ENCODE assay signal across 12 cellular contexts in genomic region chr3:70811880-70812279, GRCh38.
DNase-seq lines count a peak whose midpoint lies in the region; ATAC-seq and TF ChIP-seq lines count a peak whose summit lies in the region.
"Had no signal": no experiment of that assay in that cellular context is flagged by ENCODE, and none has a peak within 500 bp of the region (broad histone marks: within the 10 kb centered on the region; RNA-seq: fewer than 3 reads in every experiment).

No MANE protein-coding gene starts in this region.

- DNase-seq in Daoy (ENCODE audit: low read depth) (peak; percentile 17), NCI-H226 (peak; percentile 7), epithelial cell of prostate (ENCODE audit: low read depth, low spot score) (peak; percentile 63), neural progenitor cell (ENCODE audit: low spot score) (no peak), NCI-H128 (lab: John Stamatoyannopoulos, UW; ENCODE audit: unreplicated experiment) (no peak), NCI-H446 treated with DMSO at 0.1 percent for 48 hours (lab: John Stamatoyannopoulos, UW) (no peak), amniotic stem cell (lab: John Stamatoyannopoulos, UW) (no peak)
- DNase-seq: left colon, NCI-H1694 had no signal

- H3K4me2 ChIP-seq in neural progenitor cell: no peak overlapping the region

- no peak overlapping the region for H2AFZ ChIP-seq in neural progenitor cell (replicated peaks)

- H3K4me1 Mint-ChIP-seq in neural progenitor cell: peaks cover 10% of the 10 kb centered on the region
- H3K4me1 Mint-ChIP-seq: central memory CD8-positive, alpha-beta T cell had no signal

- peak overlapping the region; percentile 76 for H3K27ac Mint-ChIP-seq in neural progenitor cell

- TF ChIP-seq CTCF in neural progenitor cell (IDR thresholded peaks at IDR 0.05): no peak

- no peaks in the 10 kb centered on the region for H3K4me1 ChIP-seq in neural progenitor cell

- ATAC-seq in GM18870 (IDR thresholded peaks at IDR 0.05; ENCODE audit: unreplicated experiment): no peak
- ATAC-seq: left colon had no signal

- H3K4me3 Mint-ChIP-seq in neural progenitor cell: no peak overlapping the region
- H3K4me3 Mint-ChIP-seq: central memory CD8-positive, alpha-beta T cell had no signal

- no peak overlapping the region for H3K4me3 ChIP-seq in neural progenitor cell
- H3K4me3 ChIP-seq: SK-N-MC had no signal

- no peaks in the 10 kb centered on the region for H3K9me3 ChIP-seq in neural progenitor cell (ENCODE audit: low read depth)

- no peaks in the 10 kb centered on the region for H3K36me3 Mint-ChIP-seq in neural progenitor cell

- no peaks in the 10 kb centered on the region for H4K20me1 ChIP-seq in neural progenitor cell (ENCODE audit: low read depth)

- no peaks in the 10 kb centered on the region for H3K27me3 ChIP-seq in neural progenitor cell

- H3K79me2 ChIP-seq in neural progenitor cell (ENCODE audit: low read depth): no peaks in the 10 kb centered on the region

- no peaks in the 10 kb centered on the region for H3K36me3 ChIP-seq in neural progenitor cell

- peaks cover 5% of the 10 kb centered on the region for H3K9me3 Mint-ChIP-seq in neural progenitor cell
- H3K9me3 Mint-ChIP-seq: central memory CD8-positive, alpha-beta T cell had no signal

- no peaks in the 10 kb centered on the region for H3K27me3 Mint-ChIP-seq in neural progenitor cell (ENCODE audit: insufficient read depth, low read depth)

- no peaks in the 10 kb centered on the region for H3F3A ChIP-seq in neural progenitor cell (ENCODE audit: low read depth)

- H3K9ac ChIP-seq in neural progenitor cell: no peak overlapping the region

- H3K27ac ChIP-seq in epithelial cell of prostate (no peak overlapping the region), neural progenitor cell (no peak overlapping the region)
- H3K27ac ChIP-seq: SK-N-MC had no signal

Comparison
In these comparisons a context has a peak if more than half of its experiments do, and no peak if none do; other contexts are left out.
1. DNase-seq: peak in Daoy (single experiment), NCI-H226 (single experiment) and epithelial cell of prostate (single experiment); none in neural progenitor cell (single experiment), NCI-H128 (single experiment), NCI-H446 treated with DMSO at 0.1 percent for 48 hours (single experiment) and amniotic stem cell (single experiment).